ENCODE assay signal across 12 cellular contexts in the genomic region with DNA sequence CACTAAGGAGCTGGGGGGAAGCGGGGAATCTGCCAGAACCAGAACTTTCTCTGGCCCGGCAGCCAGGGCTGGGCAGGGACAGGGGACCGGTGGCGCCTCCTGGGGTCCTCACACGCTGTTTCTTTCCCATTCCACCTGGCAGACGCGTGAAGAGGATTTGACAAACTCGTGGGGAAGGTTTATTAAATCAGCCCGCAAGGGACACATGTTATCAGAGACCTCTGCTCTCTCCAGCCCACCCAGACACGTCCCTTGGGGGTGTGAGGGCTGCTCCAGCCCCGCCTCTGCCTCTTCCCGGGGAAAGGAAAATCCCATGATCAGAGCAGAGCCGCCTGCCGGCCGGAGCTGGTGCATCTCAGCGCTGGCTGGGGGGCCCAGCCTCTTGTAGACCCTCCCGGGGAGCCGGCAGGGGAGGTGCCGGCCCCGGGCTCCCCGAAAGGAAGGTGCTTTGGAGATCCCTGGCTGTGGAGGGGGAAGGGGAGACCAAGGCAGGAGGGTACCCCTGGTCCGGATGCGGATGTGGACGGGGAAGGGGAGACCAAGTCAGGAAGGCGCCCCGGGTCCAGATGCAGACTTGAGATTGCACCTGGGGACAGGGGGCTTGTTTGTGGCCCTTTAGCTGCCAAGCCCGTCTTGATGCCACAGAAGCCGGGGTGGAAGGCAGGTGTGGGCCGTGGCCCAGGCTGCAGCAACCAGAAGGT.
A peak's percentile ranks its signal among the peaks of the same experiment; 100 is the strongest.
DNase-seq lines count a peak whose midpoint lies in the region; ATAC-seq, FAIRE-seq and TF ChIP-seq lines count a peak whose summit lies in the region.
"Had no signal": no experiment of that assay in that cellular context is flagged by ENCODE, and none has a peak within 500 bp of the region (broad histone marks: within the 10 kb centered on the region; RNA-seq: fewer than 3 reads in every experiment).

No MANE protein-coding gene starts in this region.

- no peaks in the 10 kb centered on the region for H3K36me3 ChIP-seq in OCI-LY7 (ENCODE audit: insufficient read depth, low read length)
- H3K36me3 ChIP-seq: thyroid gland had no signal

- H3K27ac ChIP-seq in VCaP = no peak overlapping the region
- no peak overlapping the region for H3K27ac ChIP-seq in OCI-LY7 (ENCODE audit: low read depth, low read length, poor library complexity, severe bottlenecking)
- H3K27ac ChIP-seq: thyroid gland had no signal

- peak; percentile 50 for DNase-seq in activated CD8-positive, alpha-beta memory T cell treated with anti-CD3 and anti-CD28 coated beads for 24 hours
- DNase-seq in activated CD8-positive, alpha-beta memory T cell treated with anti-CD3 and anti-CD28 coated beads, Interleukin-2, amount 10 ng/mL, durations not matched to agents 7 days and 5 days = no peak
- DNase-seq in islet precursor cell (peak; percentile 54), urothelium cell line (ENCODE audit: low spot score) (no peak), OCI-LY7 (ENCODE audit: low spot score) (no peak), NCI-H2081 treated with DMSO at 0.1 percent for 48 hours (lab: John Stamatoyannopoulos, UW) (no peak), RPMI8226 (no peak)
- DNase-seq: activated naive CD8-positive, alpha-beta T cell treated with anti-CD3 and anti-CD28 coated beads, Interleukin-2, amount 10 ng/mL, durations not matched to agents 7 days and 5 days; naive B cell; thyroid gland had no signal

- H3K27me3 Mint-ChIP-seq in activated CD8-positive, alpha-beta memory T cell treated with anti-CD3 and anti-CD28 coated beads, Interleukin-2, amount 10 ng/mL, durations not matched to agents 7 days and 5 days = no peaks in the 10 kb centered on the region
- H3K27me3 Mint-ChIP-seq: naive B cell had no signal

- peak; percentile 41 for TF ChIP-seq CTCF in VCaP (conservative IDR thresholded peaks at IDR 0.05)
- no peak; the same call in 1 of the 2 replicates for TF ChIP-seq CTCF in OCI-LY7 (conservative IDR thresholded peaks at IDR 0.05; ENCODE audit: low read length)

- H2AFZ ChIP-seq in OCI-LY7 (ENCODE audit: low read length) = no peak overlapping the region

- H3K27ac Mint-ChIP-seq in activated CD8-positive, alpha-beta memory T cell treated with anti-CD3 and anti-CD28 coated beads, Interleukin-2, amount 10 ng/mL, durations not matched to agents 7 days and 5 days = no peak overlapping the region
- H3K27ac Mint-ChIP-seq: activated naive CD8-positive, alpha-beta T cell treated with anti-CD3 and anti-CD28 coated beads, Interleukin-2, amount 10 ng/mL, durations not matched to agents 7 days and 5 days had no signal

- intact Hi-C loops in OCI-LY7 (cut with micrococcal nuclease; ENCODE audit: unreplicated experiment) = no loop called here

- CTCF ChIA-PET in activated CD8-positive, alpha-beta memory T cell treated with anti-CD3 and anti-CD28 coated beads, Interleukin-2, amount 10 ng/mL, durations not matched to agents 7 days and 5 days (lab: Charles Lee) = no interaction called here
- CTCF ChIA-PET in OCI-LY7 (lab: Charles Lee; ENCODE audit: unreplicated experiment) = no interaction called here

- no peak overlapping the region for H3K4me3 Mint-ChIP-seq in activated CD8-positive, alpha-beta memory T cell treated with anti-CD3 and anti-CD28 coated beads, Interleukin-2, amount 10 ng/mL, durations not matched to agents 7 days and 5 days
- H3K4me3 Mint-ChIP-seq: activated naive CD8-positive, alpha-beta T cell treated with anti-CD3 and anti-CD28 coated beads, Interleukin-2, amount 10 ng/mL, durations not matched to agents 7 days and 5 days had no signal

- peak; percentile 92 for FAIRE-seq in urothelium cell line (lab: Jason Lieb, UNC)
- FAIRE-seq: small intestine had no signal

- H3K4me1 Mint-ChIP-seq in activated CD8-positive, alpha-beta memory T cell treated with anti-CD3 and anti-CD28 coated beads, Interleukin-2, amount 10 ng/mL, durations not matched to agents 7 days and 5 days = no peaks in the 10 kb centered on the region
- H3K4me1 Mint-ChIP-seq: activated naive CD8-positive, alpha-beta T cell treated with anti-CD3 and anti-CD28 coated beads, Interleukin-2, amount 10 ng/mL, durations not matched to agents 7 days and 5 days had no signal

- no peak overlapping the region for H3K4me3 ChIP-seq in OCI-LY7 (ENCODE audit: low read depth, low read length, poor library complexity, severe bottlenecking)
- H3K4me3 ChIP-seq: thyroid gland had no signal

- no peaks in the 10 kb centered on the region for H4K20me1 ChIP-seq in OCI-LY7 (ENCODE audit: insufficient read depth, low read length)

- H3K79me2 ChIP-seq in OCI-LY7 (ENCODE audit: insufficient read depth, low read depth, low read length) = no peaks in the 10 kb centered on the region

- H3K9me2 ChIP-seq in OCI-LY7 (ENCODE audit: insufficient read depth, low read length) = no peaks in the 10 kb centered on the region

- POLR2A ChIA-PET in OCI-LY7 (lab: Charles Lee) = no interaction called here

- H3K4me1 ChIP-seq in OCI-LY7 (ENCODE audit: insufficient read depth, low read length, poor library complexity, severe bottlenecking) = no peaks in the 10 kb centered on the region

- BruUV-seq in OCI-LY7 (replicated peaks; lab: Mats Ljungman, UMichigan) = no TSS peak

- H3K9me3 ChIP-seq in OCI-LY7 (ENCODE audit: low read length) = no peaks in the 10 kb centered on the region
- H3K9me3 ChIP-seq: thyroid gland had no signal

- H3K9me3 Mint-ChIP-seq in activated CD8-positive, alpha-beta memory T cell treated with anti-CD3 and anti-CD28 coated beads, Interleukin-2, amount 10 ng/mL, durations not matched to agents 7 days and 5 days (ENCODE audit: low read depth) = no peaks in the 10 kb centered on the region
- H3K9me3 Mint-ChIP-seq: activated naive CD8-positive, alpha-beta T cell treated with anti-CD3 and anti-CD28 coated beads, Interleukin-2, amount 10 ng/mL, durations not matched to agents 7 days and 5 days; naive B cell had no signal

- no peaks in the 10 kb centered on the region for H3K36me3 Mint-ChIP-seq in activated CD8-positive, alpha-beta memory T cell treated with anti-CD3 and anti-CD28 coated beads, Interleukin-2, amount 10 ng/mL, durations not matched to agents 7 days and 5 days
- H3K36me3 Mint-ChIP-seq: activated naive CD8-positive, alpha-beta T cell treated with anti-CD3 and anti-CD28 coated beads, Interleukin-2, amount 10 ng/mL, durations not matched to agents 7 days and 5 days; naive B cell had no signal

- ATAC-seq in activated CD8-positive, alpha-beta memory T cell treated with anti-CD3 and anti-CD28 coated beads, Interleukin-2, amount 10 ng/mL, durations not matched to agents 7 days and 5 days = no peak

- H3K4me2 ChIP-seq in OCI-LY7 (ENCODE audit: low read length) = no peak overlapping the region

Comparison
In these comparisons a context has a peak if more than half of its experiments do, and no peak if none do; other contexts are left out.
1. DNase-seq: peak in activated CD8-positive, alpha-beta memory T cell treated with anti-CD3 and anti-CD28 coated beads for 24 hours (single experiment) and islet precursor cell (single experiment); none in activated CD8-positive, alpha-beta memory T cell treated with anti-CD3 and anti-CD28 coated beads, Interleukin-2, amount 10 ng/mL, durations not matched to agents 7 days and 5 days (single experiment), urothelium cell line (single experiment), OCI-LY7 (single experiment), NCI-H2081 treated with DMSO at 0.1 percent for 48 hours (single experiment) and RPMI8226 (single experiment).